2 cellular contexts compared by ENCODE assay signal in genomic region chr20:58429303-58429702, GRCh38.
A peak's percentile ranks its signal among the peaks of the same experiment; 100 is the strongest.
TF ChIP-seq lines count a peak whose summit lies in the region.

No MANE protein-coding gene starts in this region.

TF ChIP-seq in HepG2, 621 proteins besides CTCF, POLR2A, EP300 and RAD21:
- TF ChIP-seq ZKSCAN8 (CRISPR knock-in tag; IDR thresholded peaks at IDR 0.05; ENCODE audit: borderline replicate concordance), result no peak
- TF ChIP-seq RFXANK (CRISPR knock-in tag; IDR thresholded peaks at IDR 0.05), result no peak
- no peak for TF ChIP-seq ZNF30 (CRISPR knock-in tag; IDR thresholded peaks at IDR 0.05)
- TF ChIP-seq GPBP1L1 (CRISPR knock-in tag; IDR thresholded peaks at IDR 0.05), result no peak
- TF ChIP-seq RBM22 (optimal IDR thresholded peaks at IDR 0.05; ENCODE audit: low read length), result peak; percentile 84
- TF ChIP-seq GRHL1 (CRISPR knock-in tag; conservative IDR thresholded peaks at IDR 0.05), result no peak

TF ChIP-seq in H1, 55 proteins besides CTCF, POLR2A, EP300 and RAD21:
- TF ChIP-seq EZH2 (IDR thresholded peaks at IDR 0.05; ENCODE audit: low read depth, low read length, severe bottlenecking), result no peak
- no peak for TF ChIP-seq ZNF274 (IDR thresholded peaks at IDR 0.05; ENCODE audit: borderline replicate concordance, extremely low read depth, low read length)
- no peak for TF ChIP-seq SRF (IDR thresholded peaks at IDR 0.05; ENCODE audit: low read depth, low read length)
- TF ChIP-seq CHD2 (IDR thresholded peaks at IDR 0.05; ENCODE audit: low read length), result no peak
- TF ChIP-seq HDAC6 (IDR thresholded peaks at IDR 0.05; ENCODE audit: low read depth, low read length), result no peak
